ENCODE assay signal across 9 cellular contexts in genomic region chr12:32549675-32550079, GRCh38.
DNase-seq lines count a peak whose midpoint lies in the region; ATAC-seq and TF ChIP-seq lines count a peak whose summit lies in the region.
"Had no signal": no experiment of that assay in that cellular context is flagged by ENCODE, and none has a peak within 500 bp of the region (broad histone marks: within the 10 kb centered on the region; RNA-seq: fewer than 3 reads in every experiment).

No MANE protein-coding gene starts in this region.

- ATAC-seq in mucosa of descending colon (peak; percentile 25), thoracic aorta (ENCODE audit: insufficient number of reproducible peaks, low FRiP score, low read depth) (no peak)

- H3K27ac ChIP-seq in thoracic aorta: peak overlapping the region; percentile 72 to 77

- H3K9me3 ChIP-seq in mucosa of descending colon (no peaks in the 10 kb centered on the region), thoracic aorta (no peaks in the 10 kb centered on the region)

- H3K36me3 ChIP-seq in mucosa of descending colon (ENCODE audit: low read depth): no peaks in the 10 kb centered on the region
- H3K36me3 ChIP-seq in thoracic aorta: no peaks in the 10 kb centered on the region

- H3K4me1 ChIP-seq in mucosa of descending colon (ENCODE audit: low read depth) (peaks cover 10% of the 10 kb centered on the region), thoracic aorta (ENCODE audit: control insufficient read depth in 1 of 2, low read depth in 2 of 2) (peaks cover 19 to 69% of the 10 kb centered on the region in 2 donors)

- no peak for TF ChIP-seq CTCF in mucosa of descending colon (IDR thresholded peaks at IDR 0.05)
- no peak for TF ChIP-seq CTCF in thoracic aorta (IDR thresholded peaks at IDR 0.05)

- intact Hi-C loops in mucosa of descending colon (cut with DNase I, micrococcal nuclease): no loop called here

- H3K4me3 ChIP-seq in mucosa of descending colon (no peak overlapping the region), thoracic aorta (peak overlapping the region; percentile 45)

- no peaks in the 10 kb centered on the region for H3K27me3 ChIP-seq in thoracic aorta (replicated peaks; ENCODE audit: insufficient read depth)

- peak; percentile 47 for DNase-seq in LHCN-M2 (ENCODE audit: low read depth)
- peak; percentile 62 for DNase-seq in epidermal melanocyte (ENCODE audit: insufficient read length, low spot score)
- DNase-seq in mucosa of descending colon: no peak
- DNase-seq in thoracic aorta (ENCODE audit: low spot score): no peak
- DNase-seq in OCI-M1 (lab: John Stamatoyannopoulos, UW): no peak
- no peak for DNase-seq in COR-L47 (lab: John Stamatoyannopoulos, UW)
- no peak for DNase-seq in NCI-H1092 treated with DMSO at 0.1 percent for 48 hours (lab: John Stamatoyannopoulos, UW)
- no peak for DNase-seq in Kasumi-1 (lab: John Stamatoyannopoulos, UW)
- DNase-seq: activated CD4-positive, CD25-positive, alpha-beta regulatory T cell had no signal

Comparison
In these comparisons a context has a peak if more than half of its experiments do, and no peak if none do; other contexts are left out.
1. DNase-seq: peak in LHCN-M2 (single experiment) and epidermal melanocyte (single experiment); none in mucosa of descending colon (0 of 3), thoracic aorta (single experiment), OCI-M1 (single experiment), COR-L47 (single experiment), NCI-H1092 treated with DMSO at 0.1 percent for 48 hours (single experiment) and Kasumi-1 (0 of 2).